In genomic region chr6:16735014-16735413, GRCh38 we compare ENCODE assay signal across 23 cellular contexts.
"Had no signal": no experiment of that assay in that cellular context is flagged by ENCODE, and none has a peak within 500 bp of the region (broad histone marks: within the 10 kb centered on the region; RNA-seq: fewer than 3 reads in every experiment).

No MANE protein-coding gene starts in this region.

- H3K4me3 Mint-ChIP-seq: memory B cell, mesothelial cell of epicardium, natural killer cell, neural crest cell had no signal

- H3K4me3 ChIP-seq: dorsolateral prefrontal cortex, esophagus squamous epithelium, hepatocyte, left ventricle myocardium inferior, lower lobe of right lung, right atrium auricular region, stomach, thoracic aorta, transverse colon had no signal

- H3K27me3 Mint-ChIP-seq: memory B cell had no signal

- H3K27ac Mint-ChIP-seq: memory B cell, natural killer cell had no signal

- H3K36me3 Mint-ChIP-seq: natural killer cell had no signal

- H3K27me3 ChIP-seq: dorsolateral prefrontal cortex, esophagus squamous epithelium, hepatocyte, right atrium auricular region, stomach, transverse colon had no signal

- H3K9me3 ChIP-seq: esophagus squamous epithelium, left ventricle myocardium inferior, lower lobe of right lung, right atrium auricular region, stomach, thoracic aorta, transverse colon had no signal

- DNase-seq: cortex of kidney; dorsolateral prefrontal cortex; effector memory CD4-positive, alpha-beta T cell; esophagus squamous epithelium; foreskin fibroblast; kidney; left cardiac atrium; left ventricle myocardium inferior; lower lobe of right lung; natural killer cell; posterior cingulate gyrus; small intestine; stimulated activated CD4-positive, alpha-beta T cell treated with anti-CD3 and anti-CD28 coated beads, Interleukin-12 subunit alpha, Interleukin-12 subunit beta, amount 100 ng/mL, for 4 hours; stimulated activated naive CD4-positive, alpha-beta T cell; stomach; substantia nigra; transverse colon had no signal

- ATAC-seq: left cardiac atrium, lower lobe of right lung, natural killer cell had no signal

- H3K36me3 ChIP-seq: left ventricle myocardium inferior, lower lobe of right lung, right atrium auricular region, stomach, thoracic aorta, transverse colon had no signal

- H3K9me3 Mint-ChIP-seq: memory B cell, mesothelial cell of epicardium, natural killer cell, neural crest cell had no signal
